ENCODE assay signal across 8 cellular contexts in the genomic region with DNA sequence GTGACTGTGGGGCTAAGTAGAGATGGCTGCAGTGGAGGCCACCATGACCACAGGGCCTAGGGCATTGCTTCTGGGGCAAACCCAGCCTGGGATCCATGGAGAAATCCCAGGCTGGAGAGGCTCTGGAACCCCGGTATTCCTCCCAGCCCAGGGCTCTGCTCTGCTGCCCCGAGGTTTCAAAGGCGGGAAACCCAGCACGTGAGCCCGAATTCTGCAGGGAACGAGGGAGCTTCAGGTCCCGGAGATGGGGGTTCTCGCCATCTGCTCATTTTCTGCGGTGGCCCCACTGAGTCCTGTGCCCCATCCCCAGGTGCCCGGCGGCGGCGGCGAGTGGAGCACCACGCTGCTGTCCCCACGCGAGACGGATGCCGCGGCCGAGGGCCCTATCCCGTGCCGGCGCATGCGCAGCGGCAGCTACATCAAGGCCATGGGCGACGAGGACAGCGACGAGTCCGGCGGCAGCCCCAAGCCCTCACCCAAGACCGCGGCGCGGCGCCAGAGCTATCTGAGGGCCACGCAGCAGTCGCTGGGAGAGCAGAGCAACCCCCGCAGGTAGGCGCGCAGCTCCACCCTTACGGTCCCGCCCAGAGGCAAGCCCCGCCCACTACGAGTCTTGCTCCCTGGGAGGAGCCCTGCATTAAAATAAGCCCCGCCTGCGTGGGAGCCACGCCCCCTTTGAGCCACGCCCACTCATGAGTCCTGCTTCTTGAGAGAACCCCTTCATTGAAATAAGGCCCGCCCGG.
DNase-seq lines count a peak whose midpoint lies in the region; ATAC-seq and TF ChIP-seq lines count a peak whose summit lies in the region.

No MANE protein-coding gene starts in this region.

- H3K9me3 ChIP-seq in liver (ENCODE audit: control insufficient read depth in 4 of 4, low read length in 3 of 4) = no peaks in the 10 kb centered on the region

- no peaks in the 10 kb centered on the region for H3K36me3 ChIP-seq in liver (ENCODE audit: control insufficient read depth in 4 of 4, insufficient read depth in 3 of 4, low read depth in 1 of 4, low read length in 3 of 4)

- H3K4me3 ChIP-seq in liver (ENCODE audit: low read depth in 1 of 3, low read length in 3 of 3) = peak overlapping the region in 2 of 3 donors; percentile 22 to 39

- H3K9ac ChIP-seq in liver (ENCODE audit: low read depth in 1 of 2, low read length in 2 of 2) = no peak overlapping the region

- ATAC-seq in GM21526 (IDR thresholded peaks at IDR 0.05; ENCODE audit: low FRiP score, unreplicated experiment) (no peak), HG03457 (IDR thresholded peaks at IDR 0.05; ENCODE audit: unreplicated experiment) (no peak)

- 28% methylated on average over 52 of the region's 52 CpGs for WGBS in liver

- H3K27me3 ChIP-seq in liver (ENCODE audit: control insufficient read depth in 4 of 4, insufficient read depth in 4 of 4, low read length in 3 of 4) = peaks cover 0 to 2% (median 0%) of the 10 kb centered on the region in 4 donors

- no peak for TF ChIP-seq CTCF in liver (IDR thresholded peaks at IDR 0.05; ENCODE audit: low read depth, low read length, missing input control)

- peaks cover 0 to 7% (median 2%) of the 10 kb centered on the region in 4 donors for H3K4me1 ChIP-seq in liver (ENCODE audit: control insufficient read depth in 4 of 4, insufficient read depth in 4 of 4, low read length in 3 of 4)

- H3K27ac ChIP-seq in liver (ENCODE audit: low read depth in 1 of 2, low read length in 2 of 2) = no peak overlapping the region

- TF ChIP-seq RAD21 in liver (IDR thresholded peaks at IDR 0.05) = no peak

- DNase-seq in DMS153 (lab: John Stamatoyannopoulos, UW) (peak; percentile 80), NCI-H146 (lab: John Stamatoyannopoulos, UW) (peak; percentile 99), dermis blood vessel endothelial cell (peak; percentile 69)
- DNase-seq in activated CD4-positive, alpha-beta T cell treated with anti-CD3 and anti-CD28 coated beads, Interleukin-2, amount 50 U/mL, for 24 hours (ENCODE audit: low read depth in 1 of 2, low spot score in 1 of 2) = peak; percentile 64 to 85
- peak; percentile 70 to 88 (median 73) for DNase-seq in stimulated activated CD4-positive, alpha-beta T cell treated with anti-CD3 and anti-CD28 coated beads, TNF-alpha, amount 100 ng/mL, for 24 hours (ENCODE audit: low read depth in 3 of 3)

TF ChIP-seq in liver, 16 proteins besides CTCF, POLR2A, EP300 and RAD21:
- TF ChIP-seq, protein P1, sequence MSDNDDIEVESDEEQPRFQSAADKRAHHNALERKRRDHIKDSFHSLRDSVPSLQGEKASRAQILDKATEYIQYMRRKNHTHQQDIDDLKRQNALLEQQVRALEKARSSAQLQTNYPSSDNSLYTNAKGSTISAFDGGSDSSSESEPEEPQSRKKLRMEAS (IDR thresholded peaks at IDR 0.05) = no peak
- TF ChIP-seq, protein P2, sequence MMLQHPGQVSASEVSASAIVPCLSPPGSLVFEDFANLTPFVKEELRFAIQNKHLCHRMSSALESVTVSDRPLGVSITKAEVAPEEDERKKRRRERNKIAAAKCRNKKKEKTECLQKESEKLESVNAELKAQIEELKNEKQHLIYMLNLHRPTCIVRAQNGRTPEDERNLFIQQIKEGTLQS (IDR thresholded peaks at IDR 0.05) = no peak
- TF ChIP-seq NR2F2 (IDR thresholded peaks at IDR 0.05) (no peak), RXRA (IDR thresholded peaks at IDR 0.05) (no peak), HNF4G (IDR thresholded peaks at IDR 0.05) (no peak), HNF4A (conservative IDR thresholded peaks at IDR 0.05) (no peak), FOXA2 (IDR thresholded peaks at IDR 0.05) (no peak), EGR1 (IDR thresholded peaks at IDR 0.05; ENCODE audit: low read depth in 2 of 2) (no peak), FOXA1 (IDR thresholded peaks at IDR 0.05) (no peak), SP1 (IDR thresholded peaks at IDR 0.05) (no peak), GABPA (IDR thresholded peaks at IDR 0.05 in 1 of 2, conservative IDR thresholded peaks at IDR 0.05 in 1 of 2) (no peak), YY1 (IDR thresholded peaks at IDR 0.05) (no peak)
- TF ChIP-seq, protein P3, sequence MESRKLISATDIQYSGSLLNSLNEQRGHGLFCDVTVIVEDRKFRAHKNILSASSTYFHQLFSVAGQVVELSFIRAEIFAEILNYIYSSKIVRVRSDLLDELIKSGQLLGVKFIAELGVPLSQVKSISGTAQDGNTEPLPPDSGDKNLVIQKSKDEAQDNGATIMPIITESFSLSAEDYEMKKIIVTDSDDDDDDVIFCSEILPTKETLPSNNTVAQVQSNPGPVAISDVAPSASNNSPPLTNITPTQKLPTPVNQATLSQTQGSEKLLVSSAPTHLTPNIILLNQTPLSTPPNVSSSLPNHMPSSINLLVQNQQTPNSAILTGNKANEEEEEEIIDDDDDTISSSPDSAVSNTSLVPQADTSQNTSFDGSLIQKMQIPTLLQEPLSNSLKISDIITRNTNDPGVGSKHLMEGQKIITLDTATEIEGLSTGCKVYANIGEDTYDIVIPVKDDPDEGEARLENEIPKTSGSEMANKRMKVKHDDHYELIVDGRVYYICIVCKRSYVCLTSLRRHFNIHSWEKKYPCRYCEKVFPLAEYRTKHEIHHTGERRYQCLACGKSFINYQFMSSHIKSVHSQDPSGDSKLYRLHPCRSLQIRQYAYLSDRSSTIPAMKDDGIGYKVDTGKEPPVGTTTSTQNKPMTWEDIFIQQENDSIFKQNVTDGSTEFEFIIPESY (IDR thresholded peaks at IDR 0.05) = no peak
- TF ChIP-seq, protein P4, sequence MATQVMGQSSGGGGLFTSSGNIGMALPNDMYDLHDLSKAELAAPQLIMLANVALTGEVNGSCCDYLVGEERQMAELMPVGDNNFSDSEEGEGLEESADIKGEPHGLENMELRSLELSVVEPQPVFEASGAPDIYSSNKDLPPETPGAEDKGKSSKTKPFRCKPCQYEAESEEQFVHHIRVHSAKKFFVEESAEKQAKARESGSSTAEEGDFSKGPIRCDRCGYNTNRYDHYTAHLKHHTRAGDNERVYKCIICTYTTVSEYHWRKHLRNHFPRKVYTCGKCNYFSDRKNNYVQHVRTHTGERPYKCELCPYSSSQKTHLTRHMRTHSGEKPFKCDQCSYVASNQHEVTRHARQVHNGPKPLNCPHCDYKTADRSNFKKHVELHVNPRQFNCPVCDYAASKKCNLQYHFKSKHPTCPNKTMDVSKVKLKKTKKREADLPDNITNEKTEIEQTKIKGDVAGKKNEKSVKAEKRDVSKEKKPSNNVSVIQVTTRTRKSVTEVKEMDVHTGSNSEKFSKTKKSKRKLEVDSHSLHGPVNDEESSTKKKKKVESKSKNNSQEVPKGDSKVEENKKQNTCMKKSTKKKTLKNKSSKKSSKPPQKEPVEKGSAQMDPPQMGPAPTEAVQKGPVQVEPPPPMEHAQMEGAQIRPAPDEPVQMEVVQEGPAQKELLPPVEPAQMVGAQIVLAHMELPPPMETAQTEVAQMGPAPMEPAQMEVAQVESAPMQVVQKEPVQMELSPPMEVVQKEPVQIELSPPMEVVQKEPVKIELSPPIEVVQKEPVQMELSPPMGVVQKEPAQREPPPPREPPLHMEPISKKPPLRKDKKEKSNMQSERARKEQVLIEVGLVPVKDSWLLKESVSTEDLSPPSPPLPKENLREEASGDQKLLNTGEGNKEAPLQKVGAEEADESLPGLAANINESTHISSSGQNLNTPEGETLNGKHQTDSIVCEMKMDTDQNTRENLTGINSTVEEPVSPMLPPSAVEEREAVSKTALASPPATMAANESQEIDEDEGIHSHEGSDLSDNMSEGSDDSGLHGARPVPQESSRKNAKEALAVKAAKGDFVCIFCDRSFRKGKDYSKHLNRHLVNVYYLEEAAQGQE (IDR thresholded peaks at IDR 0.05) = no peak
